1 cellular context compared by ENCODE assay signal in genomic region chr7:140696679-140697446, GRCh38.
TF ChIP-seq lines count a peak whose summit lies in the region.

Gene NDUFB2, plus strand, starts transcription at chr7:140696708. Its CDS starts 37 bp downstream, at chr7:140696745.

TF ChIP-seq in HepG2, 621 proteins besides CTCF, POLR2A, EP300 and RAD21 (continued from another document and continues in another):
- TF ChIP-seq, protein P1, sequence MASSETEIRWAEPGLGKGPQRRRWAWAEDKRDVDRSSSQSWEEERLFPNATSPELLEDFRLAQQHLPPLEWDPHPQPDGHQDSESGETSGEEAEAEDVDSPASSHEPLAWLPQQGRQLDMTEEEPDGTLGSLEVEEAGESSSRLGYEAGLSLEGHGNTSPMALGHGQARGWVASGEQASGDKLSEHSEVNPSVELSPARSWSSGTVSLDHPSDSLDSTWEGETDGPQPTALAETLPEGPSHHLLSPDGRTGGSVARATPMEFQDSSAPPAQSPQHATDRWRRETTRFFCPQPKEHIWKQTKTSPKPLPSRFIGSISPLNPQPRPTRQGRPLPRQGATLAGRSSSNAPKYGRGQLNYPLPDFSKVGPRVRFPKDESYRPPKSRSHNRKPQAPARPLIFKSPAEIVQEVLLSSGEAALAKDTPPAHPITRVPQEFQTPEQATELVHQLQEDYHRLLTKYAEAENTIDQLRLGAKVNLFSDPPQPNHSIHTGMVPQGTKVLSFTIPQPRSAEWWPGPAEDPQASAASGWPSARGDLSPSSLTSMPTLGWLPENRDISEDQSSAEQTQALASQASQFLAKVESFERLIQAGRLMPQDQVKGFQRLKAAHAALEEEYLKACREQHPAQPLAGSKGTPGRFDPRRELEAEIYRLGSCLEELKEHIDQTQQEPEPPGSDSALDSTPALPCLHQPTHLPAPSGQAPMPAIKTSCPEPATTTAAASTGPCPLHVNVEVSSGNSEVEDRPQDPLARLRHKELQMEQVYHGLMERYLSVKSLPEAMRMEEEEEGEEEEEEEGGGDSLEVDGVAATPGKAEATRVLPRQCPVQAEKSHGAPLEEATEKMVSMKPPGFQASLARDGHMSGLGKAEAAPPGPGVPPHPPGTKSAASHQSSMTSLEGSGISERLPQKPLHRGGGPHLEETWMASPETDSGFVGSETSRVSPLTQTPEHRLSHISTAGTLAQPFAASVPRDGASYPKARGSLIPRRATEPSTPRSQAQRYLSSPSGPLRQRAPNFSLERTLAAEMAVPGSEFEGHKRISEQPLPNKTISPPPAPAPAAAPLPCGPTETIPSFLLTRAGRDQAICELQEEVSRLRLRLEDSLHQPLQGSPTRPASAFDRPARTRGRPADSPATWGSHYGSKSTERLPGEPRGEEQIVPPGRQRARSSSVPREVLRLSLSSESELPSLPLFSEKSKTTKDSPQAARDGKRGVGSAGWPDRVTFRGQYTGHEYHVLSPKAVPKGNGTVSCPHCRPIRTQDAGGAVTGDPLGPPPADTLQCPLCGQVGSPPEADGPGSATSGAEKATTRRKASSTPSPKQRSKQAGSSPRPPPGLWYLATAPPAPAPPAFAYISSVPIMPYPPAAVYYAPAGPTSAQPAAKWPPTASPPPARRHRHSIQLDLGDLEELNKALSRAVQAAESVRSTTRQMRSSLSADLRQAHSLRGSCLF (CRISPR knock-in tag; IDR thresholded peaks at IDR 0.05; ENCODE audit: borderline replicate concordance): no peak
- no peak; the same call in 1 of the 2 replicates for TF ChIP-seq ZNF790 (CRISPR knock-in tag; IDR thresholded peaks at IDR 0.05; ENCODE audit: borderline replicate concordance)
- TF ChIP-seq PRDM15 (CRISPR knock-in tag; IDR thresholded peaks at IDR 0.05): peak; percentile 45
- TF ChIP-seq CHCHD3 (CRISPR knock-in tag; IDR thresholded peaks at IDR 0.05): peak; percentile 91
- no peak; the same call in 1 of the 2 replicates for TF ChIP-seq ZNF550 (CRISPR knock-in tag; IDR thresholded peaks at IDR 0.05; ENCODE audit: borderline replicate concordance)
- TF ChIP-seq, protein P2, sequence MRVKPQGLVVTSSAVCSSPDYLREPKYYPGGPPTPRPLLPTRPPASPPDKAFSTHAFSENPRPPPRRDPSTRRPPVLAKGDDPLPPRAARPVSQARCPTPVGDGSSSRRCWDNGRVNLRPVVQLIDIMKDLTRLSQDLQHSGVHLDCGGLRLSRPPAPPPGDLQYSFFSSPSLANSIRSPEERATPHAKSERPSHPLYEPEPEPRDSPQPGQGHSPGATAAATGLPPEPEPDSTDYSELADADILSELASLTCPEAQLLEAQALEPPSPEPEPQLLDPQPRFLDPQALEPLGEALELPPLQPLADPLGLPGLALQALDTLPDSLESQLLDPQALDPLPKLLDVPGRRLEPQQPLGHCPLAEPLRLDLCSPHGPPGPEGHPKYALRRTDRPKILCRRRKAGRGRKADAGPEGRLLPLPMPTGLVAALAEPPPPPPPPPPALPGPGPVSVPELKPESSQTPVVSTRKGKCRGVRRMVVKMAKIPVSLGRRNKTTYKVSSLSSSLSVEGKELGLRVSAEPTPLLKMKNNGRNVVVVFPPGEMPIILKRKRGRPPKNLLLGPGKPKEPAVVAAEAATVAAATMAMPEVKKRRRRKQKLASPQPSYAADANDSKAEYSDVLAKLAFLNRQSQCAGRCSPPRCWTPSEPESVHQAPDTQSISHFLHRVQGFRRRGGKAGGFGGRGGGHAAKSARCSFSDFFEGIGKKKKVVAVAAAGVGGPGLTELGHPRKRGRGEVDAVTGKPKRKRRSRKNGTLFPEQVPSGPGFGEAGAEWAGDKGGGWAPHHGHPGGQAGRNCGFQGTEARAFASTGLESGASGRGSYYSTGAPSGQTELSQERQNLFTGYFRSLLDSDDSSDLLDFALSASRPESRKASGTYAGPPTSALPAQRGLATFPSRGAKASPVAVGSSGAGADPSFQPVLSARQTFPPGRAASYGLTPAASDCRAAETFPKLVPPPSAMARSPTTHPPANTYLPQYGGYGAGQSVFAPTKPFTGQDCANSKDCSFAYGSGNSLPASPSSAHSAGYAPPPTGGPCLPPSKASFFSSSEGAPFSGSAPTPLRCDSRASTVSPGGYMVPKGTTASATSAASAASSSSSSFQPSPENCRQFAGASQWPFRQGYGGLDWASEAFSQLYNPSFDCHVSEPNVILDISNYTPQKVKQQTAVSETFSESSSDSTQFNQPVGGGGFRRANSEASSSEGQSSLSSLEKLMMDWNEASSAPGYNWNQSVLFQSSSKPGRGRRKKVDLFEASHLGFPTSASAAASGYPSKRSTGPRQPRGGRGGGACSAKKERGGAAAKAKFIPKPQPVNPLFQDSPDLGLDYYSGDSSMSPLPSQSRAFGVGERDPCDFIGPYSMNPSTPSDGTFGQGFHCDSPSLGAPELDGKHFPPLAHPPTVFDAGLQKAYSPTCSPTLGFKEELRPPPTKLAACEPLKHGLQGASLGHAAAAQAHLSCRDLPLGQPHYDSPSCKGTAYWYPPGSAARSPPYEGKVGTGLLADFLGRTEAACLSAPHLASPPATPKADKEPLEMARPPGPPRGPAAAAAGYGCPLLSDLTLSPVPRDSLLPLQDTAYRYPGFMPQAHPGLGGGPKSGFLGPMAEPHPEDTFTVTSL (CRISPR knock-in tag; IDR thresholded peaks at IDR 0.05; ENCODE audit: borderline replicate concordance): no peak
- TF ChIP-seq, protein P3, sequence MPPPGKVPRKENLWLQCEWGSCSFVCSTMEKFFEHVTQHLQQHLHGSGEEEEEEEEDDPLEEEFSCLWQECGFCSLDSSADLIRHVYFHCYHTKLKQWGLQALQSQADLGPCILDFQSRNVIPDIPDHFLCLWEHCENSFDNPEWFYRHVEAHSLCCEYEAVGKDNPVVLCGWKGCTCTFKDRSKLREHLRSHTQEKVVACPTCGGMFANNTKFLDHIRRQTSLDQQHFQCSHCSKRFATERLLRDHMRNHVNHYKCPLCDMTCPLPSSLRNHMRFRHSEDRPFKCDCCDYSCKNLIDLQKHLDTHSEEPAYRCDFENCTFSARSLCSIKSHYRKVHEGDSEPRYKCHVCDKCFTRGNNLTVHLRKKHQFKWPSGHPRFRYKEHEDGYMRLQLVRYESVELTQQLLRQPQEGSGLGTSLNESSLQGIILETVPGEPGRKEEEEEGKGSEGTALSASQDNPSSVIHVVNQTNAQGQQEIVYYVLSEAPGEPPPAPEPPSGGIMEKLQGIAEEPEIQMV (CRISPR knock-in tag; IDR thresholded peaks at IDR 0.05; ENCODE audit: low read depth): peak; percentile 62; the same call in 1 of the 2 replicates
- TF ChIP-seq ARNT2 (CRISPR knock-in tag; IDR thresholded peaks at IDR 0.05; ENCODE audit: low read depth): peak; percentile 86
- TF ChIP-seq ZNF639 (CRISPR knock-in tag; conservative IDR thresholded peaks at IDR 0.05): no peak
- peak; percentile 83; the same call in 1 of the 2 replicates for TF ChIP-seq ZNF558 (CRISPR knock-in tag; IDR thresholded peaks at IDR 0.05; ENCODE audit: borderline replicate concordance)
- TF ChIP-seq ISX (CRISPR knock-in tag; conservative IDR thresholded peaks at IDR 0.05): no peak
- no peak; the same call in 1 of the 2 replicates for TF ChIP-seq HBP1 (CRISPR knock-in tag; IDR thresholded peaks at IDR 0.05; ENCODE audit: low read depth)
- TF ChIP-seq NCOA2 (CRISPR knock-in tag; IDR thresholded peaks at IDR 0.05): peak; percentile 23; the same call in 1 of the 2 replicates
- 0 out of 2 replicates have a peak, but pooled peaks have one; percentile 7 for TF ChIP-seq DPF2 (CRISPR knock-in tag; IDR thresholded peaks at IDR 0.05; ENCODE audit: borderline replicate concordance, low read depth)
- no peak for TF ChIP-seq ZNF337 (CRISPR knock-in tag; IDR thresholded peaks at IDR 0.05; ENCODE audit: borderline replicate concordance, low read depth)
- TF ChIP-seq SNRNP70 (IDR thresholded peaks at IDR 0.05; ENCODE audit: low read depth, low read length): no peak
- TF ChIP-seq PTBP1 (IDR thresholded peaks at IDR 0.05; ENCODE audit: low read depth, low read length, poor library complexity, severe bottlenecking): no peak
- TF ChIP-seq, protein P4, sequence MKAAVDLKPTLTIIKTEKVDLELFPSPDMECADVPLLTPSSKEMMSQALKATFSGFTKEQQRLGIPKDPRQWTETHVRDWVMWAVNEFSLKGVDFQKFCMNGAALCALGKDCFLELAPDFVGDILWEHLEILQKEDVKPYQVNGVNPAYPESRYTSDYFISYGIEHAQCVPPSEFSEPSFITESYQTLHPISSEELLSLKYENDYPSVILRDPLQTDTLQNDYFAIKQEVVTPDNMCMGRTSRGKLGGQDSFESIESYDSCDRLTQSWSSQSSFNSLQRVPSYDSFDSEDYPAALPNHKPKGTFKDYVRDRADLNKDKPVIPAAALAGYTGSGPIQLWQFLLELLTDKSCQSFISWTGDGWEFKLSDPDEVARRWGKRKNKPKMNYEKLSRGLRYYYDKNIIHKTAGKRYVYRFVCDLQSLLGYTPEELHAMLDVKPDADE (CRISPR knock-in tag; IDR thresholded peaks at IDR 0.05): peak; percentile 61; the same call in 1 of the 2 replicates
- no peak for TF ChIP-seq SMARCE1 (IDR thresholded peaks at IDR 0.05; ENCODE audit: borderline replicate concordance)
- peak; percentile 55; the same call in 1 of the 2 replicates for TF ChIP-seq ZSCAN21 (CRISPR knock-in tag; IDR thresholded peaks at IDR 0.05; ENCODE audit: borderline replicate concordance)
- no peak for TF ChIP-seq FOXA1 (IDR thresholded peaks at IDR 0.05)
- TF ChIP-seq FOXA1 (CRISPR knock-in tag; IDR thresholded peaks at IDR 0.05): no peak
- no peak for TF ChIP-seq ZNF615 (CRISPR knock-in tag; IDR thresholded peaks at IDR 0.05; ENCODE audit: borderline replicate concordance)
- 0 out of 2 replicates have a peak, but pooled peaks have one; percentile 15 for TF ChIP-seq ZNF180 (CRISPR knock-in tag; IDR thresholded peaks at IDR 0.05; ENCODE audit: borderline replicate concordance, low read depth)
- TF ChIP-seq ZEB1 (IDR thresholded peaks at IDR 0.05; ENCODE audit: insufficient replicate concordance, low read depth): peak; percentile 65
- no peak for TF ChIP-seq ZNF326 (CRISPR knock-in tag; IDR thresholded peaks at IDR 0.05; ENCODE audit: borderline replicate concordance)
- 0 out of 2 replicates have a peak, but pooled peaks have one; percentile 15 for TF ChIP-seq GPN1 (CRISPR knock-in tag; IDR thresholded peaks at IDR 0.05; ENCODE audit: borderline replicate concordance)
- no peak; the same call in none of the 2 replicates for TF ChIP-seq ZNF709 (CRISPR knock-in tag; IDR thresholded peaks at IDR 0.05)
- peak; percentile 71; the same call in 1 of the 2 replicates for TF ChIP-seq ZSCAN20 (CRISPR knock-in tag; IDR thresholded peaks at IDR 0.05; ENCODE audit: borderline replicate concordance)
- TF ChIP-seq ZNF367 (CRISPR knock-in tag; IDR thresholded peaks at IDR 0.05; ENCODE audit: borderline replicate concordance): no peak
- TF ChIP-seq, protein P5, sequence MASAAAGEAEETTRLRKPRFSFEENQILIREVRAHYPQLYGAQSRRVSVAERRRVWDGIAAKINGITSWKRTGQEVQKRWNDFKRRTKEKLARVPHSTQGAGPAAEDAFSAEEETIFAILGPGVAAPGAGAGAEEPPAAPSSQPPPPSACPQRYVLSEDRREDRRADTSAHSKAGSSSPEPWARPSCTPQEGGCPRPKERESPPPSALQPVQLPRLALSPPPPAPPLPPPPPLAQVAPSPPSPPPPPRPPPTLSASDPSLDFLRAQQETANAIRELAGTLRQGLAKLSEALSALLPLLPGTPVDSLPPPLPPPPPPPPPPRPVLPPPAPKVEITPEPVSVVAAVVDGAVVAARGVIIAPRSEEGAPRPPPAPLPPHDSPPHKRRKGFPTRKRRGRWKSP (CRISPR knock-in tag; IDR thresholded peaks at IDR 0.05): peak; percentile 74; the same call in 1 of the 2 replicates
- no peak; the same call in 1 of the 2 replicates for TF ChIP-seq ZNF850 (CRISPR knock-in tag; conservative IDR thresholded peaks at IDR 0.05)
